Comparison of ENCODE assay signal across 9 cellular contexts in genomic region chr12:83573676-83574075, GRCh38.
DNase-seq lines count a peak whose midpoint lies in the region; ATAC-seq and TF ChIP-seq lines count a peak whose summit lies in the region.
"Had no signal": no experiment of that assay in that cellular context is flagged by ENCODE, and none has a peak within 500 bp of the region (broad histone marks: within the 10 kb centered on the region; RNA-seq: fewer than 3 reads in every experiment).

No MANE protein-coding gene starts in this region.

- H3K27me3 ChIP-seq in SJCRH30 = no peaks in the 10 kb centered on the region

- TF ChIP-seq CTCF in HEK293 (tag by site-specific recombination; IDR thresholded peaks at IDR 0.05) (no peak), fibroblast of pulmonary artery (IDR thresholded peaks at IDR 0.05; ENCODE audit: low read length, missing control alignments) (no peak)

- DNase-seq in SJCRH30 (peak; percentile 2 to 6), fibroblast of pulmonary artery (ENCODE audit: low read depth) (peak; percentile 1), skeletal muscle cell (ENCODE audit: low read depth) (peak; percentile 13), C1 segment of cervical spinal cord (lab: John Stamatoyannopoulos, UW) (no peak), NCI-H2171 (lab: John Stamatoyannopoulos, UW) (no peak), DMS153 (lab: John Stamatoyannopoulos, UW) (no peak)
- DNase-seq: NCI-H524 treated with DMSO at 0.1 percent for 48 hours had no signal

- H3K4me1 ChIP-seq in HEK293 (ENCODE audit: control insufficient read depth, insufficient read depth, low read length) = no peaks in the 10 kb centered on the region
- H3K4me1 ChIP-seq in SJCRH30 = no peaks in the 10 kb centered on the region

- POLR2A ChIA-PET in HEK293 (lab: Yijun Ruan, JAX) = no interaction called here

- H3K4me3 ChIP-seq in HEK293 (ENCODE audit: low read depth, low read length) = no peak overlapping the region
- no peak overlapping the region for H3K4me3 ChIP-seq in SJCRH30
- no peak overlapping the region for H3K4me3 ChIP-seq in fibroblast of pulmonary artery (replicated peaks; ENCODE audit: low read depth, low read length)
- no peak overlapping the region for H3K4me3 ChIP-seq in skeletal muscle cell (ENCODE audit: low read depth, low read length)

- no peaks in the 10 kb centered on the region for H3K9me3 ChIP-seq in HEK293 (ENCODE audit: control insufficient read depth, insufficient read depth, low read depth, low read length)
- no peaks in the 10 kb centered on the region for H3K9me3 ChIP-seq in SJCRH30 (replicated peaks)

- CTCF ChIA-PET in HEK293 (lab: Yijun Ruan, JAX) = interaction anchor here (0.6 kb wide), 1 partner anchor 248 kb away, joined by 3 read pairs; no protein-coding TSS in a partner anchor

- H3K27ac ChIP-seq in HEK293 (ENCODE audit: extremely low read depth, low read depth, low read length) = no peak overlapping the region
- H3K27ac ChIP-seq in SJCRH30 = no peak overlapping the region

- no peak for ATAC-seq in GM18861 (IDR thresholded peaks at IDR 0.05; ENCODE audit: unreplicated experiment)

- H3K36me3 ChIP-seq in HEK293 (ENCODE audit: control insufficient read depth in 2 of 2, insufficient read depth in 1 of 2, low read length in 2 of 2) (no peaks in the 10 kb centered on the region), SJCRH30 (no peaks in the 10 kb centered on the region)

TF ChIP-seq in HEK293, 187 proteins besides CTCF, POLR2A, EP300 and RAD21:
- no peak for TF ChIP-seq KLF10 (tag by site-specific recombination; IDR thresholded peaks at IDR 0.05)
- 0 out of 2 replicates have a peak, but pooled peaks have one; percentile 16 for TF ChIP-seq WT1 (tag by site-specific recombination; IDR thresholded peaks at IDR 0.05)
- peak; percentile 52 for TF ChIP-seq SETDB1 (IDR thresholded peaks at IDR 0.05; ENCODE audit: insufficient read length, low read length)

Comparison
In these comparisons a context has a peak if more than half of its experiments do, and no peak if none do; other contexts are left out.
1. DNase-seq: peak in SJCRH30 (2 of 2), fibroblast of pulmonary artery (single experiment) and skeletal muscle cell (single experiment); none in C1 segment of cervical spinal cord (0 of 14), NCI-H2171 (single experiment) and DMS153 (single experiment).